Comparison of ENCODE assay signal across 1 cellular context in the genomic region with DNA sequence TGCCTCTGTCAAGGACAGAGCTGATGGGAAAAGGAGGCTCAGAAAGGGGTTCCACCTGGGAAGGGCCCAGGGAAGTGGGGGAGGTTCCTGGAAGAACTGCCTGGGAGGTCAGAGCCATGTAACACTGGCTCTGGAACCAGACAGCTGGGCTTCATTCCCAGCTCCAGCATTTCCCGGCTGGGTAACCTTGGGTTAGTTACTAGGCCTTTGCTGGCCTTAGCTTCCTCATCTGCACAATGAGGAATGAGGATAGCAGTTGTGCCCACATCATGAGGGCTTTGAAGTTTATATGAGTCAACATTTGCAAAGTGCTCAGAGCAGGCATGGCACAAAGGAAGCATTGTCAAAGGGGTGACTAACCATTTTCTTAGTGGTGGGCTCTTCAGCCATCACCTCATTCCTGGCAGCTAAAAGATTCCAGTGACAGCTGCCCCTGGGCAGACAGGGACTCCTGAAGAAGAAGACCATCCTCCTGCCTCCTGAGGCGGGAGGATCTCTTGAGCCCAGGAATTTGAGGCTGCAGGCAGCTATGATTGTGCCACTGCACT.
TF ChIP-seq lines count a peak whose summit lies in the region.

No MANE protein-coding gene starts in this region.

TF ChIP-seq in HepG2, 621 proteins besides CTCF, POLR2A, EP300 and RAD21 (continued from another document and continues in another):
- TF ChIP-seq, protein P1, sequence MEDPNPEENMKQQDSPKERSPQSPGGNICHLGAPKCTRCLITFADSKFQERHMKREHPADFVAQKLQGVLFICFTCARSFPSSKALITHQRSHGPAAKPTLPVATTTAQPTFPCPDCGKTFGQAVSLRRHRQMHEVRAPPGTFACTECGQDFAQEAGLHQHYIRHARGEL (CRISPR knock-in tag; IDR thresholded peaks at IDR 0.05): no peak
- TF ChIP-seq, protein P2, sequence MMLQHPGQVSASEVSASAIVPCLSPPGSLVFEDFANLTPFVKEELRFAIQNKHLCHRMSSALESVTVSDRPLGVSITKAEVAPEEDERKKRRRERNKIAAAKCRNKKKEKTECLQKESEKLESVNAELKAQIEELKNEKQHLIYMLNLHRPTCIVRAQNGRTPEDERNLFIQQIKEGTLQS (CRISPR knock-in tag; IDR thresholded peaks at IDR 0.05): peak; percentile 66; the same call in 1 of the 2 replicates
- TF ChIP-seq ZNF232 (CRISPR knock-in tag; IDR thresholded peaks at IDR 0.05; ENCODE audit: borderline replicate concordance) (0 out of 2 replicates have a peak, but pooled peaks have one; percentile 21), CREB1 (IDR thresholded peaks at IDR 0.05) (no peak; the same call in 1 of the 2 replicates), CREB1 (CRISPR knock-in tag; IDR thresholded peaks at IDR 0.05) (peak; percentile 39), ISL2 (CRISPR knock-in tag; IDR thresholded peaks at IDR 0.05) (peak; percentile 90), PHF21A (CRISPR knock-in tag; IDR thresholded peaks at IDR 0.05) (peak; percentile 66; the same call in 1 of the 2 replicates), GATAD2A (CRISPR knock-in tag; IDR thresholded peaks at IDR 0.05) (peak; percentile 90), ISX (CRISPR knock-in tag; conservative IDR thresholded peaks at IDR 0.05) (no peak), POLR2AphosphoS5 (IDR thresholded peaks at IDR 0.05; ENCODE audit: low read depth, low read length) (peak; percentile 28; the same call in 1 of the 2 replicates), SAP130 (CRISPR knock-in tag; IDR thresholded peaks at IDR 0.05; ENCODE audit: low read depth) (peak; percentile 96), ZBTB26 (CRISPR knock-in tag; IDR thresholded peaks at IDR 0.05; ENCODE audit: borderline replicate concordance) (peak; percentile 89; the same call in 1 of the 2 replicates), ZNF552 (CRISPR knock-in tag; IDR thresholded peaks at IDR 0.05; ENCODE audit: borderline replicate concordance) (no peak), GPN1 (CRISPR knock-in tag; IDR thresholded peaks at IDR 0.05; ENCODE audit: borderline replicate concordance) (no peak), ETV5 (CRISPR knock-in tag; IDR thresholded peaks at IDR 0.05; ENCODE audit: borderline replicate concordance) (peak; percentile 73), ZNF234 (CRISPR knock-in tag; conservative IDR thresholded peaks at IDR 0.05) (no peak), ZFP36 (IDR thresholded peaks at IDR 0.05; ENCODE audit: borderline replicate concordance, low read depth, low read length, partially characterized antibody) (no peak), HMG20A (CRISPR knock-in tag; IDR thresholded peaks at IDR 0.05; ENCODE audit: borderline replicate concordance) (peak; percentile 85; the same call in 1 of the 2 replicates), ATF1 (CRISPR knock-in tag; IDR thresholded peaks at IDR 0.05) (no peak), EHMT2 (IDR thresholded peaks at IDR 0.05; ENCODE audit: borderline replicate concordance, low read depth, low read length) (no peak; the same call in 1 of the 2 replicates), ZNF614 (CRISPR knock-in tag; IDR thresholded peaks at IDR 0.05; ENCODE audit: borderline replicate concordance) (0 out of 2 replicates have a peak, but pooled peaks have one; percentile 58), ZNF354B (CRISPR knock-in tag; IDR thresholded peaks at IDR 0.05) (no peak), SSRP1 (CRISPR knock-in tag; IDR thresholded peaks at IDR 0.05) (no peak), RORA (CRISPR knock-in tag; IDR thresholded peaks at IDR 0.05) (no peak), ZNF557 (CRISPR knock-in tag; IDR thresholded peaks at IDR 0.05) (no peak), ZNF703 (CRISPR knock-in tag; IDR thresholded peaks at IDR 0.05; ENCODE audit: borderline replicate concordance) (no peak), ONECUT2 (CRISPR knock-in tag; IDR thresholded peaks at IDR 0.05) (no peak), ZBTB20 (CRISPR knock-in tag; IDR thresholded peaks at IDR 0.05; ENCODE audit: borderline replicate concordance, low read depth) (peak; percentile 38; the same call in 1 of the 2 replicates), ZNF24 (IDR thresholded peaks at IDR 0.05) (peak; percentile 15; the same call in 1 of the 2 replicates), ZNF512B (CRISPR knock-in tag; IDR thresholded peaks at IDR 0.05; ENCODE audit: borderline replicate concordance) (no peak; the same call in 1 of the 2 replicates), ZBTB37 (CRISPR knock-in tag; IDR thresholded peaks at IDR 0.05) (peak; percentile 61; the same call in 1 of the 2 replicates), KLF6 (CRISPR knock-in tag; IDR thresholded peaks at IDR 0.05) (0 out of 2 replicates have a peak, but pooled peaks have one; percentile 55), SP5 (CRISPR knock-in tag; IDR thresholded peaks at IDR 0.05; ENCODE audit: borderline replicate concordance, low read depth) (peak; percentile 49; the same call in 1 of the 2 replicates), KDM3A (CRISPR knock-in tag; IDR thresholded peaks at IDR 0.05; ENCODE audit: low read depth) (0 out of 2 replicates have a peak, but pooled peaks have one; percentile 21)
- TF ChIP-seq, protein P3, sequence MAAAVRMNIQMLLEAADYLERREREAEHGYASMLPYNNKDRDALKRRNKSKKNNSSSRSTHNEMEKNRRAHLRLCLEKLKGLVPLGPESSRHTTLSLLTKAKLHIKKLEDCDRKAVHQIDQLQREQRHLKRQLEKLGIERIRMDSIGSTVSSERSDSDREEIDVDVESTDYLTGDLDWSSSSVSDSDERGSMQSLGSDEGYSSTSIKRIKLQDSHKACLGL (CRISPR knock-in tag; IDR thresholded peaks at IDR 0.05): no peak
- TF ChIP-seq, protein P4, sequence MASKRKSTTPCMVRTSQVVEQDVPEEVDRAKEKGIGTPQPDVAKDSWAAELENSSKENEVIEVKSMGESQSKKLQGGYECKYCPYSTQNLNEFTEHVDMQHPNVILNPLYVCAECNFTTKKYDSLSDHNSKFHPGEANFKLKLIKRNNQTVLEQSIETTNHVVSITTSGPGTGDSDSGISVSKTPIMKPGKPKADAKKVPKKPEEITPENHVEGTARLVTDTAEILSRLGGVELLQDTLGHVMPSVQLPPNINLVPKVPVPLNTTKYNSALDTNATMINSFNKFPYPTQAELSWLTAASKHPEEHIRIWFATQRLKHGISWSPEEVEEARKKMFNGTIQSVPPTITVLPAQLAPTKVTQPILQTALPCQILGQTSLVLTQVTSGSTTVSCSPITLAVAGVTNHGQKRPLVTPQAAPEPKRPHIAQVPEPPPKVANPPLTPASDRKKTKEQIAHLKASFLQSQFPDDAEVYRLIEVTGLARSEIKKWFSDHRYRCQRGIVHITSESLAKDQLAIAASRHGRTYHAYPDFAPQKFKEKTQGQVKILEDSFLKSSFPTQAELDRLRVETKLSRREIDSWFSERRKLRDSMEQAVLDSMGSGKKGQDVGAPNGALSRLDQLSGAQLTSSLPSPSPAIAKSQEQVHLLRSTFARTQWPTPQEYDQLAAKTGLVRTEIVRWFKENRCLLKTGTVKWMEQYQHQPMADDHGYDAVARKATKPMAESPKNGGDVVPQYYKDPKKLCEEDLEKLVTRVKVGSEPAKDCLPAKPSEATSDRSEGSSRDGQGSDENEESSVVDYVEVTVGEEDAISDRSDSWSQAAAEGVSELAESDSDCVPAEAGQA (IDR thresholded peaks at IDR 0.05; ENCODE audit: low read depth): no peak
- TF ChIP-seq, protein P4 (CRISPR knock-in tag; IDR thresholded peaks at IDR 0.05; ENCODE audit: borderline replicate concordance): no peak
- TF ChIP-seq, protein P5, sequence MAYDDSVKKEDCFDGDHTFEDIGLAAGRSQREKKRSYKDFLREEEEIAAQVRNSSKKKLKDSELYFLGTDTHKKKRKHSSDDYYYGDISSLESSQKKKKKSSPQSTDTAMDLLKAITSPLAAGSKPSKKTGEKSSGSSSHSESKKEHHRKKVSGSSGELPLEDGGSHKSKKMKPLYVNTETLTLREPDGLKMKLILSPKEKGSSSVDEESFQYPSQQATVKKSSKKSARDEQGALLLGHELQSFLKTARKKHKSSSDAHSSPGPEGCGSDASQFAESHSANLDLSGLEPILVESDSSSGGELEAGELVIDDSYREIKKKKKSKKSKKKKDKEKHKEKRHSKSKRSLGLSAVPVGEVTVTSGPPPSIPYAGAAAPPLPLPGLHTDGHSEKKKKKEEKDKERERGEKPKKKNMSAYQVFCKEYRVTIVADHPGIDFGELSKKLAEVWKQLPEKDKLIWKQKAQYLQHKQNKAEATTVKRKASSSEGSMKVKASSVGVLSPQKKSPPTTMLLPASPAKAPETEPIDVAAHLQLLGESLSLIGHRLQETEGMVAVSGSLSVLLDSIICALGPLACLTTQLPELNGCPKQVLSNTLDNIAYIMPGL (CRISPR knock-in tag; IDR thresholded peaks at IDR 0.05; ENCODE audit: borderline replicate concordance in 1 of 2, low read depth in 1 of 2): peak in 1 of 2 experiments; percentile 56; a peak in 1 of 4 replicates
- TF ChIP-seq, protein P6, sequence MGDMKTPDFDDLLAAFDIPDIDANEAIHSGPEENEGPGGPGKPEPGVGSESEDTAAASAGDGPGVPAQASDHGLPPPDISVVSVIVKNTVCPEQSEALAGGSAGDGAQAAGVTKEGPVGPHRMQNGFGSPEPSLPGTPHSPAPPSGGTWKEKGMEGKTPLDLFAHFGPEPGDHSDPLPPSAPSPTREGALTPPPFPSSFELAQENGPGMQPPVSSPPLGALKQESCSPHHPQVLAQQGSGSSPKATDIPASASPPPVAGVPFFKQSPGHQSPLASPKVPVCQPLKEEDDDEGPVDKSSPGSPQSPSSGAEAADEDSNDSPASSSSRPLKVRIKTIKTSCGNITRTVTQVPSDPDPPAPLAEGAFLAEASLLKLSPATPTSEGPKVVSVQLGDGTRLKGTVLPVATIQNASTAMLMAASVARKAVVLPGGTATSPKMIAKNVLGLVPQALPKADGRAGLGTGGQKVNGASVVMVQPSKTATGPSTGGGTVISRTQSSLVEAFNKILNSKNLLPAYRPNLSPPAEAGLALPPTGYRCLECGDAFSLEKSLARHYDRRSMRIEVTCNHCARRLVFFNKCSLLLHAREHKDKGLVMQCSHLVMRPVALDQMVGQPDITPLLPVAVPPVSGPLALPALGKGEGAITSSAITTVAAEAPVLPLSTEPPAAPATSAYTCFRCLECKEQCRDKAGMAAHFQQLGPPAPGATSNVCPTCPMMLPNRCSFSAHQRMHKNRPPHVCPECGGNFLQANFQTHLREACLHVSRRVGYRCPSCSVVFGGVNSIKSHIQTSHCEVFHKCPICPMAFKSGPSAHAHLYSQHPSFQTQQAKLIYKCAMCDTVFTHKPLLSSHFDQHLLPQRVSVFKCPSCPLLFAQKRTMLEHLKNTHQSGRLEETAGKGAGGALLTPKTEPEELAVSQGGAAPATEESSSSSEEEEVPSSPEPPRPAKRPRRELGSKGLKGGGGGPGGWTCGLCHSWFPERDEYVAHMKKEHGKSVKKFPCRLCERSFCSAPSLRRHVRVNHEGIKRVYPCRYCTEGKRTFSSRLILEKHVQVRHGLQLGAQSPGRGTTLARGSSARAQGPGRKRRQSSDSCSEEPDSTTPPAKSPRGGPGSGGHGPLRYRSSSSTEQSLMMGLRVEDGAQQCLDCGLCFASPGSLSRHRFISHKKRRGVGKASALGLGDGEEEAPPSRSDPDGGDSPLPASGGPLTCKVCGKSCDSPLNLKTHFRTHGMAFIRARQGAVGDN (CRISPR knock-in tag; IDR thresholded peaks at IDR 0.05): peak; percentile 35; the same call in 1 of the 2 replicates
